In the genomic region with DNA sequence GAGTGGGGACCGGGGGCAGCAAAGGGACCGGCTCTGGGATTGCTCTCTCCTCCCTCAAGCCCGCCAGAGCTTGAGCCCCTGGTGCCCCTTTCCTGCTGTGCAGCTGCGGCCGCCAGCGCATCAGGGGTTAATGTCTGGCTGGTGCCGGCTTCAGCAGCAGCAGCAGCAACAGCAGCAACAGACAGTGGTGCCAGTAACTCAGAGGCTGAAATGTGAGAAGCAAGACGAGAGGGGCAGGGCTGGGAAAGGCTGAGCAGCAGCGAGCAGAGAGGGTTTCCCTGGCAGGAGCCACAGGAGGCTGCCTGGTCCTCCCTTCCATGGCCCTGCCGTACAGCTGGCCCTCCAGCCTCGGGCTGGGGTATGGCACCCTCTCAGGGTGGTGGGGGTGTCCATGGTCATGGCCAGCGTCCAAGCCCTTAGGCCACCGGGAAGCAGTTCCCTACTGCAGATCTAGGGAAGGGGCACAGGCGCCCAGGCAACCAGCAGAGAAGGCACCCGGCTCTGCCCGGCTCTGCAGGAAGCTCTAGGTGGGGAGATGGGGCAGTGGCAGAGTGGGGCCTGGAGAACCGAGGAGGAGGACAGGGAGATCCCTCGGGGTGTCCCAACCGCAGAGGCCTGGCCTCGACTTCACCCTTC, we compare ENCODE assay signal across 9 cellular contexts. TPM values are rescaled to one million over a fixed set of nuclear protein-coding genes. Genes with fewer than 3 reads are reported as not detected.
A peak's percentile ranks its signal among the peaks of the same experiment; 100 is the strongest.
DNase-seq lines count a peak whose midpoint lies in the region; ATAC-seq, FAIRE-seq and TF ChIP-seq lines count a peak whose summit lies in the region.
"Had no signal": no experiment of that assay in that cellular context is flagged by ENCODE, and none has a peak within 500 bp of the region (broad histone marks: within the 10 kb centered on the region; RNA-seq: fewer than 3 reads in every experiment).

No MANE protein-coding gene starts in this region.

- FAIRE-seq in pancreas (lab: Jason Lieb, UNC): no peak

- BruUV-seq in Panc1 (replicated peaks; lab: Mats Ljungman, UMichigan): no TSS peak

- H3K27me3 ChIP-seq in Panc1 (ENCODE audit: control insufficient read depth, insufficient read depth, low read length) (no peaks in the 10 kb centered on the region), pancreas (no peaks in the 10 kb centered on the region)

- peaks cover 4% of the 10 kb centered on the region; the same call in 1 of the 2 replicates for H3K4me1 ChIP-seq in HEK293 (ENCODE audit: control insufficient read depth, insufficient read depth, low read length)
- peaks cover 42% of the 10 kb centered on the region for H3K4me1 ChIP-seq in Panc1 (ENCODE audit: control insufficient read depth, insufficient read depth, low read length)
- no peaks in the 10 kb centered on the region for H3K4me1 ChIP-seq in pancreas

- in situ Hi-C loops in Panc1 (cut with HindIII; ENCODE audit: low pct_unique_long_range_greater_than_20kb, low sequenced_read_pairs): no loop called here

- no peaks in the 10 kb centered on the region for H3K36me3 ChIP-seq in HEK293 (ENCODE audit: control insufficient read depth in 2 of 2, insufficient read depth in 1 of 2, low read length in 2 of 2)
- H3K36me3 ChIP-seq in Panc1 (ENCODE audit: control insufficient read depth, insufficient read depth, low read length): no peaks in the 10 kb centered on the region
- H3K36me3 ChIP-seq in pancreas: no peaks in the 10 kb centered on the region

- intact Hi-C loops in Panc1 (cut with micrococcal nuclease; ENCODE audit: unreplicated experiment): no loop called here
- intact Hi-C loops in pancreas (cut with DNase I): no loop called here

- POLR2A ChIA-PET in HEK293 (lab: Yijun Ruan, JAX) (interaction anchor here (1.0 to 1.4 kb wide), 2 partner anchors 21 to 22 kb away, joined by 3 read pairs; no protein-coding TSS in a partner anchor), Panc1 (lab: Charles Lee) (interaction anchor here (0.6 kb wide), 1 partner anchor 22 kb away, joined by 3 read pairs; a partner anchor contains a TSS)

- TF ChIP-seq CTCF in HEK293 (tag by site-specific recombination; IDR thresholded peaks at IDR 0.05) (no peak), Panc1 (IDR thresholded peaks at IDR 0.05) (no peak), fibroblast of villous mesenchyme (IDR thresholded peaks at IDR 0.05; ENCODE audit: insufficient read depth, low read depth, low read length) (no peak), pancreas (IDR thresholded peaks at IDR 0.05) (no peak)

- H3K9me3 ChIP-seq in HEK293 (ENCODE audit: control insufficient read depth, insufficient read depth, low read depth, low read length) (no peaks in the 10 kb centered on the region), Panc1 (ENCODE audit: control insufficient read depth, insufficient read depth, low read depth, low read length) (no peaks in the 10 kb centered on the region), pancreas (no peaks in the 10 kb centered on the region)

- ATAC-seq in Panc1 (peak; percentile 78), pancreas (peak; percentile 62 to 89 (median 86)), HG03280 (IDR thresholded peaks at IDR 0.05; ENCODE audit: unreplicated experiment) (no peak)

- H3K27ac ChIP-seq in HEK293 (ENCODE audit: extremely low read depth, low read depth, low read length) (no peak overlapping the region), Panc1 (ENCODE audit: low read length) (peak overlapping the region; percentile 85), pancreas (peak overlapping the region in 3 of 4 donors; percentile 22 to 44 (median 31))

- no peak for DNase-seq in Panc1 (ENCODE audit: low read depth, low spot score)
- DNase-seq in fibroblast of villous mesenchyme (ENCODE audit: low read depth): peak; percentile 84
- DNase-seq in pancreas: peak in 3 of 6 donors; percentile 38 to 61 (median 56)
- no peak for DNase-seq in NK-92 (lab: John Stamatoyannopoulos, UW; ENCODE audit: unreplicated experiment)
- DNase-seq in stimulated activated naive CD4-positive, alpha-beta T cell (lab: John Stamatoyannopoulos, UW): no peak
- DNase-seq in NOMO-1 treated with dmso at 0.1 percent for 144 hours (lab: John Stamatoyannopoulos, UW; ENCODE audit: unreplicated experiment): no peak

- CTCF ChIA-PET in HEK293 (lab: Yijun Ruan, JAX) (interaction anchor here (0.6 to 3.2 kb wide), 8 partner anchors 8 to 111 kb away, joined by 3 to 19 read pairs (median 6); no protein-coding TSS in a partner anchor), Panc1 (lab: Charles Lee) (no interaction called here)

- WGBS in pancreas, 2 donors: 13 to 19% methylated on average over 19 to 20 of the region's 20 CpGs

- H3K4me3 ChIP-seq in HEK293 (ENCODE audit: low read depth, low read length) (no peak overlapping the region), Panc1 (ENCODE audit: low read depth in 2 of 2, low read length in 2 of 2) (peak overlapping the region in 1 of 2 experiments; percentile 27; a peak in 2 of 4 replicates), fibroblast of villous mesenchyme (ENCODE audit: low read depth, low read length) (peak overlapping the region; percentile 6), pancreas (no peak overlapping the region)

TF ChIP-seq in HEK293, 187 proteins besides CTCF, POLR2A, EP300 and RAD21 (continues in another document):
- peak; percentile 30 for TF ChIP-seq SP7 (tag by site-specific recombination; IDR thresholded peaks at IDR 0.05)
- no peak for TF ChIP-seq ZNF19 (tag by site-specific recombination; IDR thresholded peaks at IDR 0.05; ENCODE audit: low read depth)
- peak; percentile 90 for TF ChIP-seq FEZF1 (tag by site-specific recombination; IDR thresholded peaks at IDR 0.05)
- peak; percentile 100 for TF ChIP-seq OSR2 (tag by site-specific recombination; IDR thresholded peaks at IDR 0.05)
- no peak for TF ChIP-seq ZNF473 (tag by site-specific recombination; IDR thresholded peaks at IDR 0.05)
- TF ChIP-seq, protein P1, sequence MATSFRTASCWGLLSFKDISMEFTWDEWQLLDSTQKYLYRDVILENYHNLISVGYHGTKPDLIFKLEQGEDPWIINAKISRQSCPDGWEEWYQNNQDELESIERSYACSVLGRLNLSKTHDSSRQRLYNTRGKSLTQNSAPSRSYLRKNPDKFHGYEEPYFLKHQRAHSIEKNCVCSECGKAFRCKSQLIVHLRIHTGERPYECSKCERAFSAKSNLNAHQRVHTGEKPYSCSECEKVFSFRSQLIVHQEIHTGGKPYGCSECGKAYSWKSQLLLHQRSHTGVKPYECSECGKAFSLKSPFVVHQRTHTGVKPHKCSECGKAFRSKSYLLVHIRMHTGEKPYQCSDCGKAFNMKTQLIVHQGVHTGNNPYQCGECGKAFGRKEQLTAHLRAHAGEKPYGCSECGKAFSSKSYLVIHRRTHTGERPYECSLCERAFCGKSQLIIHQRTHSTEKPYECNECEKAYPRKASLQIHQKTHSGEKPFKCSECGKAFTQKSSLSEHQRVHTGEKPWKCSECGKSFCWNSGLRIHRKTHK (tag by site-specific recombination; IDR thresholded peaks at IDR 0.05): no peak
- 0 out of 2 replicates have a peak, but pooled peaks have one; percentile 10 for TF ChIP-seq ZNF366 (tag by site-specific recombination; conservative IDR thresholded peaks at IDR 0.05)

RNA-seq across cellular contexts. Expression of a gene that starts 21.1 kb away (rescaled TPM):
- 11.1 TPM for total RNA-seq in Panc1 (2021; ENCODE audit: unreplicated experiment)
- 18.7 TPM for polyA plus RNA-seq in Panc1 (2012; ENCODE audit: insufficient read length)
- 4.7 and 7.7 TPM in 2 replicates for total RNA-seq in fibroblast of villous mesenchyme
- 10 to 100 TPM in 4 of 6 donors, 1 to 10 TPM in 2; 8.6 to 17.9 (median 12.9) TPM for total RNA-seq in pancreas
- 10 to 100 TPM in 1 of 2 donors, 1 to 10 TPM in 1; 6.1 to 10.7 TPM for polyA plus RNA-seq in pancreas

RNA-seq across cellular contexts. Expression of a gene that starts 21.9 kb away (rescaled TPM):
- total RNA-seq in Panc1 (2021; ENCODE audit: unreplicated experiment) (87.3 TPM), fibroblast of villous mesenchyme (4.3 and 4.8 TPM in 2 replicates), pancreas (10 to 100 TPM in 4 of 6 donors, 1 to 10 TPM in 2; 5.5 to 14.9 (median 10.9) TPM)
- 78.7 TPM for polyA plus RNA-seq in Panc1 (2012; ENCODE audit: insufficient read length)
- polyA plus RNA-seq in pancreas: 10 to 100 TPM in 1 of 2 donors, 1 to 10 TPM in 1; 7.3 to 15.1 TPM
- polyA plus RNA-seq: IgD-negative memory B cell had no signal

RNA-seq across cellular contexts. Expression of a gene that starts 52.1 kb away (rescaled TPM):
- not detected for total RNA-seq in Panc1 (2021; ENCODE audit: unreplicated experiment)
- polyA plus RNA-seq in Panc1 (2012; ENCODE audit: insufficient read length): not detected
- total RNA-seq in fibroblast of villous mesenchyme: under 0.01 and 0.43 TPM in 2 replicates
- total RNA-seq in pancreas: under 1 TPM; 0.12 to 0.24 (median 0.19) TPM
- polyA plus RNA-seq in pancreas: under 1 TPM; 0.40 to 0.42 TPM
- polyA plus RNA-seq: IgD-negative memory B cell had no signal

RNA-seq across cellular contexts. Expression of a gene that starts 57.2 kb away (rescaled TPM):
- total RNA-seq in Panc1 (2021; ENCODE audit: unreplicated experiment) (104 TPM), fibroblast of villous mesenchyme (19.9 and 23.5 TPM in 2 replicates), pancreas (10 to 100 TPM; 12.2 to 29.6 (median 22.7) TPM)
- polyA plus RNA-seq in Panc1 (2012; ENCODE audit: insufficient read length): 105 TPM
- 100 to 1,000 TPM in 1 of 2 donors, 10 to 100 TPM in 1; 69.6 to 106 TPM for polyA plus RNA-seq in pancreas
